In the genomic region with DNA sequence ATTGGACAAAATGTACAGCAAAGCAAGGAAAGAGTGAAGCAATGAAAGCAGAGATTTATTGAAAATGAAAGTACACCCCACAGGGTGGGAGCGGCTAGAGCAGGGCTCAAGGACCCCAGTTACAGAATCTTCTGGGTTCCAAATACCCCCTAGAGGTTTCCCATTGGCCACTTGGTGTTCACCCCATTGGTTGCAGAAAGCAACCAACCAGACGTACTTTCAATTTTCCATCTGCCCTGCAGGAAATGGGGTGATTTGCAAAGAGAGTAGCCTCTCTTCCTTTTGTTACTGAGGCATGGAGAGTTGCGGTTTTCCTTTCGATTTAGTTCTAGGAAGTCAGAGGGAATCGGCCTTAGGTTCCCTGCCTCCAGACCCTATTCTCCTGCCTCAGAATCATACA, we compare ENCODE assay signal across 8 cellular contexts. TPM values are rescaled to one million over a fixed set of nuclear protein-coding genes. Genes with fewer than 3 reads are reported as not detected.
A peak's percentile ranks its signal among the peaks of the same experiment; 100 is the strongest.
DNase-seq lines count a peak whose midpoint lies in the region; ATAC-seq and TF ChIP-seq lines count a peak whose summit lies in the region.

No MANE protein-coding gene starts in this region.

- H3K9me3 ChIP-seq in GM23248 (ENCODE audit: low read depth) = no peaks in the 10 kb centered on the region
- no peaks in the 10 kb centered on the region for H3K9me3 ChIP-seq in stomach

- H3K4me1 ChIP-seq in GM23248 (ENCODE audit: insufficient read depth) (peaks cover 4% of the 10 kb centered on the region; the same call in 1 of the 2 replicates), stomach (peaks cover 44 to 89% (median 71%) of the 10 kb centered on the region in 4 donors)

- H3K27ac ChIP-seq in GM23248 = peak overlapping the region; percentile 72
- H3K27ac ChIP-seq in stomach = peak overlapping the region in 4 of 5 donors; percentile 96

- DNase-seq in BJ (ENCODE audit: low read depth) = no peak
- peak; percentile 77 for DNase-seq in GM23248
- no peak for DNase-seq in WTC11 (ENCODE audit: low spot score)
- peak; percentile 47 to 52 (median 50) for DNase-seq in immature natural killer cell
- no peak for DNase-seq in stomach
- no peak for DNase-seq in NCI-H345 (lab: John Stamatoyannopoulos, UW)

- peak overlapping the region; percentile 88 for H3K4me3 ChIP-seq in BJ (ENCODE audit: low read depth, low read length)
- peak overlapping the region; percentile 91 for H3K4me3 ChIP-seq in GM23248
- H3K4me3 ChIP-seq in stomach = peak overlapping the region; percentile 63 to 89 (median 76)

- no peaks in the 10 kb centered on the region for H3K9me3 Mint-ChIP-seq in WTC11
- H3K9me3 Mint-ChIP-seq in immature natural killer cell = no peaks in the 10 kb centered on the region

- no peak for TF ChIP-seq EP300 in stomach (IDR thresholded peaks at IDR 0.05)

- WGBS in GM23248 (ENCODE audit: low coverage in 1 of 2, low lambda C conversion rate in 2 of 2, missing lambda C conversion rate in 2 of 2), 2 experiments = 0 to 4% methylated on average over 5 of the region's 5 CpGs
- WGBS in stomach, 5 donors = 30 to 46% (median 42%) methylated on average over 5 of the region's 5 CpGs

- peak overlapping the region; percentile 90 for H3K9ac ChIP-seq in GM23248

- peak overlapping the region; percentile 90 for H3K27ac Mint-ChIP-seq in WTC11
- peak overlapping the region; percentile 91 to 96 (median 94) for H3K27ac Mint-ChIP-seq in immature natural killer cell

- H3K9me2 ChIP-seq in GM23248 (ENCODE audit: insufficient read depth) = no peaks in the 10 kb centered on the region

- in situ Hi-C loops in GM23248 (cut with MboI) = no loop called here

- peaks cover 74% of the 10 kb centered on the region for H3K79me2 ChIP-seq in GM23248 (ENCODE audit: insufficient read depth)

- POLR2A ChIA-PET in BJ (lab: Charles Lee) (no interaction called here), WTC11 (lab: Charles Lee) (no interaction called here)

- H3K36me3 Mint-ChIP-seq in WTC11 (peaks cover 9% of the 10 kb centered on the region), immature natural killer cell (peaks cover 0 to 7% (median 4%) of the 10 kb centered on the region in 3 donors)

- H3K4me1 Mint-ChIP-seq in WTC11 (peaks cover 36% of the 10 kb centered on the region), immature natural killer cell (peaks cover 67 to 84% of the 10 kb centered on the region in 2 donors)

- TF ChIP-seq CTCF in BJ (IDR thresholded peaks at IDR 0.05; ENCODE audit: insufficient read depth, low read depth, low read length) = no peak
- TF ChIP-seq CTCF in WTC11 (IDR thresholded peaks at IDR 0.05) = no peak
- no peak for TF ChIP-seq CTCF in stomach (IDR thresholded peaks at IDR 0.05)

- H3K4me3 Mint-ChIP-seq in WTC11 (peak overlapping the region; percentile 34), immature natural killer cell (peak overlapping the region; percentile 90 to 99 (median 97))

- peak overlapping the region; percentile 29 for H2AFZ ChIP-seq in GM23248

- TF ChIP-seq POLR2A in stomach (IDR thresholded peaks at IDR 0.05) = no peak

- no peaks in the 10 kb centered on the region; the same call in 1 of the 2 replicates for H4K20me1 ChIP-seq in GM23248 (ENCODE audit: insufficient read depth)

- ATAC-seq in WTC11 = no peak
- ATAC-seq in GM21737 (IDR thresholded peaks at IDR 0.05; ENCODE audit: unreplicated experiment) = no peak
- ATAC-seq in GM19035 (IDR thresholded peaks at IDR 0.05; ENCODE audit: unreplicated experiment) = no peak

- intact Hi-C loops in stomach (cut with DNase I; ENCODE audit: low total_unique reads) = no loop called here

- peaks cover 24% of the 10 kb centered on the region for H3F3A ChIP-seq in GM23248 (ENCODE audit: insufficient read depth)

- CTCF ChIA-PET in BJ (lab: Yijun Ruan, JAX) = interaction anchor here (0.6 to 8.0 kb wide), 6 partner anchors 9 to 137 kb away, joined by 3 to 48 read pairs (median 3); no protein-coding TSS in a partner anchor
- CTCF ChIA-PET in WTC11 (lab: Charles Lee) = interaction anchor here (0.9 to 1.0 kb wide), 3 partner anchors 24 to 311 kb away, joined by 3 to 5 read pairs (median 5); no protein-coding TSS in a partner anchor

- H3K27me3 ChIP-seq in BJ (ENCODE audit: control insufficient read depth, insufficient read depth, low read length) = no peaks in the 10 kb centered on the region
- H3K27me3 ChIP-seq in GM23248 (replicated peaks; ENCODE audit: insufficient read depth) = no peaks in the 10 kb centered on the region
- H3K27me3 ChIP-seq in stomach = no peaks in the 10 kb centered on the region

- H3K4me2 ChIP-seq in GM23248 (ENCODE audit: unreplicated experiment) = peak overlapping the region; percentile 97

- peaks cover 13% of the 10 kb centered on the region for H3K27me3 Mint-ChIP-seq in WTC11 (ENCODE audit: low read depth)
- peaks cover 0 to 4% (median 2%) of the 10 kb centered on the region in 3 donors for H3K27me3 Mint-ChIP-seq in immature natural killer cell (ENCODE audit: low read depth in 3 of 3)

- H3K36me3 ChIP-seq in BJ (ENCODE audit: control insufficient read depth, insufficient read depth, low read length) = peaks cover 7% of the 10 kb centered on the region
- peaks cover 28% of the 10 kb centered on the region; the same call in 1 of the 2 replicates for H3K36me3 ChIP-seq in GM23248 (ENCODE audit: low read depth)
- peaks cover 10 to 36% (median 32%) of the 10 kb centered on the region in 4 donors for H3K36me3 ChIP-seq in stomach

TF ChIP-seq in WTC11, 78 proteins besides CTCF, POLR2A, EP300 and RAD21:
- no peak for TF ChIP-seq CREM (CRISPR knock-in tag; IDR thresholded peaks at IDR 0.05)
- TF ChIP-seq ZNF396 (CRISPR knock-in tag; IDR thresholded peaks at IDR 0.05; ENCODE audit: borderline replicate concordance) = no peak

RNA-seq across cellular contexts. Expression of a gene that starts 2.4 kb away (rescaled TPM):
- polyA plus RNA-seq in BJ (2011; rRNA removed) = 10.7 and 14.3 TPM in 2 replicates
- 22.8 and 32.7 TPM in 2 replicates for polyA minus RNA-seq in BJ (2011; rRNA and poly(A)+ RNA removed)
- 55.3 and 74.7 TPM in 2 replicates for total RNA-seq in GM23248 (2014; rRNA removed; shearing (Covaris generic))
- polyA plus RNA-seq in GM23248 (2016; fragmentation: Nextera tagmentation; extraction: Ambion mirVana) = 52.9 and 58.0 TPM in 2 replicates
- 39.0 to 47.7 TPM (median 40.5 TPM) in 3 replicates for total RNA-seq in WTC11 (2021)
- polyA plus RNA-seq in immature natural killer cell = 10 to 100 TPM in 2 of 3 donors, 1 to 10 TPM in 1; 8.0 to 47.7 (median 16.2) TPM
- 100 to 1,000 TPM in 2 of 5 donors, 10 to 100 TPM in 3; 27.7 to 170 (median 65.9) TPM for total RNA-seq in stomach
- 10 to 100 TPM; 16.0 to 25.8 (median 21.9) TPM for polyA plus RNA-seq in stomach

RNA-seq across cellular contexts. Expression of a gene that starts 4.8 kb away (rescaled TPM):
- polyA plus RNA-seq in BJ (2011; rRNA removed) (13.2 and 18.3 TPM in 2 replicates), GM23248 (2016; fragmentation: Nextera tagmentation; extraction: Ambion mirVana) (26.9 and 27.2 TPM in 2 replicates), immature natural killer cell (10 to 100 TPM; 12.7 to 17.4 (median 13.2) TPM), stomach (10 to 100 TPM in 1 of 3 donors, 1 to 10 TPM in 2; 8.0 to 13.3 (median 9.6) TPM)
- polyA minus RNA-seq in BJ (2011; rRNA and poly(A)+ RNA removed) = 6.4 and 13.4 TPM in 2 replicates
- total RNA-seq in GM23248 (2014; rRNA removed; shearing (Covaris generic)) = 27.8 and 43.9 TPM in 2 replicates
- total RNA-seq in WTC11 (2021) (5.0 to 5.5 TPM (median 5.4 TPM) in 3 replicates), stomach (10 to 100 TPM in 2 of 5 donors, 1 to 10 TPM in 3; 5.3 to 26.4 (median 9.8) TPM)

Comparison
In these comparisons a context has a peak if more than half of its experiments do, and no peak if none do; other contexts are left out.
1. DNase-seq: peak in GM23248 (single experiment) and immature natural killer cell (3 of 3); none in BJ (single experiment), WTC11 (single experiment), stomach (single experiment) and NCI-H345 (single experiment).
2. Peak in every context shown above with its lines, with median percentiles within 50 percentile points of each other: H3K4me3 ChIP-seq.